In the genomic region with DNA sequence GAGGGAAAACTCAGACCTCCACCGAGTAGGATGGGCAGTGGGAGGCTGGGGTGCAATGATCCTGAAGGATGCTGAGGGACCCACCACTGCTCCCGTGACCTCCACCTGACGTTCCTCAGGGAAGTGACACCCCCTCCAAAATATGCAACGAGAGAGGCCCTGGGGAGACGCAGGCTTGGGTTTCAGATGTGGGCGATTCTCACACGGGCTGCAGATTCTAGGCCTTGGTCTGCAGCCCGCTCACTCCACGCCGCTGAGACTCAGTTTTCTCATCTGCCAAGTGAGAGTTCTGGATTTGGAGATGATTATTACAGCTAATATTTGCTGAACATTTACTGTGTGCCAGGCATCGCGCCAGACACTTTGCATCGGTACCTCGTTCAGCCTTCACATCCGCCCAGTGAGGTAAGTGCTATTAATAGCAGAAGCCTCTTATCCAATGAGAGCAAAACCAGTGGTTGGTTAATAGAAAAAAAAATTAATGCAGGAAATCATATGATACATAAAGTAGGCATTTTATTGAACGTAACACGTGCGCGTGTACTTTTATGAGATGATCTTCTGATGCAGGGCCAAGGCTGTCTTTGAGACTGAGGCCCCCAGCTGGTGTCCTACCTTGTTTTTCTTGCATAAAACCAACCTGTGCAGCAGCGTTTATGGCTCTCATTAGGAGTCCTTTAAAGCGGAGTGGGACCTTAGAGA, we compare ENCODE assay signal across 8 cellular contexts.
DNase-seq lines count a peak whose midpoint lies in the region; ATAC-seq, FAIRE-seq and TF ChIP-seq lines count a peak whose summit lies in the region.

No MANE protein-coding gene starts in this region.

- no peak overlapping the region for H2AFZ ChIP-seq in HepG2 (ENCODE audit: low read length)

- POLR2A ChIA-PET in HepG2 (lab: Yijun Ruan, JAX) = no interaction called here

- intact Hi-C loops in HepG2 (cut with micrococcal nuclease; ENCODE audit: unreplicated experiment) = no loop called here

- H3K4me1 ChIP-seq in HepG2 (ENCODE audit: insufficient read depth, low read length) (peaks cover 7% of the 10 kb centered on the region; the same call in 1 of the 2 replicates), HAP-1 (no peaks in the 10 kb centered on the region)

- 58% methylated on average over 21 of the region's 21 CpGs for WGBS in HepG2 (ENCODE audit: low lambda C conversion rate)

- peak; percentile 29 for DNase-seq in COR-L47 (lab: John Stamatoyannopoulos, UW)
- peak; percentile 58 for DNase-seq in GM19240 (ENCODE audit: insufficient read length, low spot score)
- DNase-seq in activated CD4-positive, alpha-beta T cell treated with anti-CD3 and anti-CD28 coated beads for 4 hours = peak; percentile 61 to 67
- peak; percentile 77 for DNase-seq in fibroblast of pulmonary artery (ENCODE audit: low read depth)
- no peak for DNase-seq in HepG2 (ENCODE audit: low spot score)
- DNase-seq in SK-N-DZ (ENCODE audit: low spot score) = no peak
- DNase-seq in HAP-1 (ENCODE audit: low spot score in 2 of 2) = no peak

- no peak overlapping the region for H3K4me3 ChIP-seq in fibroblast of pulmonary artery (replicated peaks; ENCODE audit: low read depth, low read length)
- no peak overlapping the region for H3K4me3 ChIP-seq in HepG2 (replicated peaks in 1 of 3; ENCODE audit: insufficient read depth in 1 of 3, low read depth in 2 of 3, low read length in 3 of 3)
- no peak overlapping the region for H3K4me3 ChIP-seq in HAP-1

- no peak overlapping the region for H3K27ac ChIP-seq in HepG2 (ENCODE audit: extremely low read length, insufficient read depth, low read length)

- in situ Hi-C loops in HepG2 (cut with HindIII; ENCODE audit: extremely low pct_ligation_motif_present, low pct_unique_long_range_greater_than_20kb) (no loop called here), HAP-1 (cut with MboI; ENCODE audit: low sequenced_read_pairs) (no loop called here)

- TF ChIP-seq RAD21 in HepG2 (CRISPR knock-in tag; IDR thresholded peaks at IDR 0.05) = no peak

- no peaks in the 10 kb centered on the region for H4K20me1 ChIP-seq in HepG2 (ENCODE audit: insufficient read depth, low read length)

- BruUV-seq in HepG2 (replicated peaks; lab: Mats Ljungman, UMichigan) = no TSS peak

- H3K27me3 ChIP-seq in HepG2 (ENCODE audit: control insufficient read depth in 1 of 2, insufficient read depth in 2 of 2, low read length in 2 of 2) (peaks cover 3 to 37% of the 10 kb centered on the region in 2 experiments; a peak in 2 of 5 replicates), HAP-1 (ENCODE audit: low read depth) (no peaks in the 10 kb centered on the region)

- no peak overlapping the region for H3K4me2 ChIP-seq in HepG2 (ENCODE audit: low read depth, low read length)

- no peak overlapping the region for H3K9ac ChIP-seq in HepG2 (ENCODE audit: insufficient read depth, low read depth, low read length)

- TF ChIP-seq EP300 in HepG2 (IDR thresholded peaks at IDR 0.05; ENCODE audit: low read depth in 2 of 2, low read length in 2 of 2) (no peak), HepG2 (CRISPR knock-in tag; IDR thresholded peaks at IDR 0.05; ENCODE audit: borderline replicate concordance) (no peak)

- TF ChIP-seq POLR2A in HepG2 (IDR thresholded peaks at IDR 0.05; ENCODE audit: insufficient read depth in 1 of 2, low read depth in 2 of 2, low read length in 2 of 2) = no peak

- H3K9me3 ChIP-seq in HepG2 (ENCODE audit: low read length) (no peaks in the 10 kb centered on the region), HAP-1 (no peaks in the 10 kb centered on the region)

- H3K79me2 ChIP-seq in HepG2 (ENCODE audit: insufficient read depth, low read length) = no peaks in the 10 kb centered on the region

- ATAC-seq in HG03571 (IDR thresholded peaks at IDR 0.05; ENCODE audit: unreplicated experiment) (peak; percentile 34), HepG2 (no peak)

- FAIRE-seq in HepG2 (lab: Jason Lieb, UNC) = no peak

- TF ChIP-seq CTCF in fibroblast of pulmonary artery (IDR thresholded peaks at IDR 0.05; ENCODE audit: low read length, missing control alignments) (no peak), HepG2 (CRISPR knock-in tag; IDR thresholded peaks at IDR 0.05) (no peak)

- H3K36me3 ChIP-seq in HepG2 (replicated peaks in 1 of 2; ENCODE audit: control insufficient read depth in 1 of 2, insufficient read depth in 2 of 2, low read length in 2 of 2) (no peaks in the 10 kb centered on the region), HAP-1 (replicated peaks) (no peaks in the 10 kb centered on the region)

- CTCF ChIA-PET in HepG2 (lab: Yijun Ruan, JAX; ENCODE audit: low intra/inter-chr PET ratio, low total read pairs) = no interaction called here

TF ChIP-seq in HepG2, 621 proteins besides CTCF, POLR2A, EP300 and RAD21:
- TF ChIP-seq, protein P1, sequence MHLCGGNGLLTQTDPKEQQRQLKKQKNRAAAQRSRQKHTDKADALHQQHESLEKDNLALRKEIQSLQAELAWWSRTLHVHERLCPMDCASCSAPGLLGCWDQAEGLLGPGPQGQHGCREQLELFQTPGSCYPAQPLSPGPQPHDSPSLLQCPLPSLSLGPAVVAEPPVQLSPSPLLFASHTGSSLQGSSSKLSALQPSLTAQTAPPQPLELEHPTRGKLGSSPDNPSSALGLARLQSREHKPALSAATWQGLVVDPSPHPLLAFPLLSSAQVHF (CRISPR knock-in tag; IDR thresholded peaks at IDR 0.05) = no peak
- TF ChIP-seq TBL1XR1 (IDR thresholded peaks at IDR 0.05; ENCODE audit: borderline replicate concordance, low read length, partially characterized antibody) (no peak), ZBTB38 (CRISPR knock-in tag; IDR thresholded peaks at IDR 0.05) (no peak), RARA (CRISPR knock-in tag; IDR thresholded peaks at IDR 0.05) (no peak)

Comparison
In these comparisons a context has a peak if more than half of its experiments do, and no peak if none do; other contexts are left out.
1. DNase-seq: peak in COR-L47 (single experiment), GM19240 (single experiment), activated CD4-positive, alpha-beta T cell treated with anti-CD3 and anti-CD28 coated beads for 4 hours (2 of 2) and fibroblast of pulmonary artery (single experiment); none in HepG2 (single experiment), SK-N-DZ (single experiment) and HAP-1 (0 of 2).